Comparison of ENCODE assay signal across 12 cellular contexts in the genomic region with DNA sequence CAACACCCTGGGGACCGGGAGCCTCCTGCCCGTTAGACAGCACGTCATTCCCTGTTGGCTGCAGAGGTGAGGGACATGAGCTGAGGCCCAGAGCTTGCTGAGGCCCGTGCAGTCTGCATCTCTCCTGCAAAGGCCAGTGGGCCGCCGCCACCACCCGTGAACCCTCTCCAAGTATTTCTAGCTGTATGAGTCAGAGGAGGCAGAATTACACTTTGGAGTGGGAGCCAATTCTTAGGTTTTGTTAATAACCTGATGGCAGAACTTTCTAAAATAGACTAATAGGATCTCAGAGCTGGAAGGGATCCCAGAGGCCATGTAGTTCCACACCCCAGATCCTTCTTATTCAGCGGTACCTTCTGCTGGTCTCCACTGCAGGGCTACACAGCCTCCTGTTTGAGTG.
DNase-seq lines count a peak whose midpoint lies in the region; ATAC-seq and TF ChIP-seq lines count a peak whose summit lies in the region.
"Had no signal": no experiment of that assay in that cellular context is flagged by ENCODE, and none has a peak within 500 bp of the region (broad histone marks: within the 10 kb centered on the region; RNA-seq: fewer than 3 reads in every experiment).

No MANE protein-coding gene starts in this region.

- peaks cover 19% of the 10 kb centered on the region for H3K36me3 ChIP-seq in upper lobe of right lung
- H3K36me3 ChIP-seq: SJCRH30 had no signal

- H3K27ac ChIP-seq in upper lobe of right lung = no peak overlapping the region
- H3K27ac ChIP-seq: SJCRH30 had no signal

- H3K4me1 Mint-ChIP-seq in nephron = peaks cover 12% of the 10 kb centered on the region
- H3K4me1 Mint-ChIP-seq in Calu3 (ENCODE audit: low read depth, unreplicated experiment) = no peaks in the 10 kb centered on the region

- peaks cover 7% of the 10 kb centered on the region for H3K4me1 ChIP-seq in upper lobe of right lung
- H3K4me1 ChIP-seq: SJCRH30 had no signal

- no TSS peak for BruUV-seq in Calu3 (replicated peaks; lab: Mats Ljungman, UMichigan)

- intact Hi-C loops in upper lobe of right lung (cut with DNase I) (no loop called here), Calu3 (cut with micrococcal nuclease; ENCODE audit: unreplicated experiment) (no loop called here)

- peak overlapping the region in 2 of 3 experiments; percentile 54 to 90 for H3K27ac Mint-ChIP-seq in nephron
- H3K27ac Mint-ChIP-seq in Calu3 (ENCODE audit: unreplicated experiment) = no peak overlapping the region
- H3K27ac Mint-ChIP-seq: endodermal cell had no signal

- CTCF ChIA-PET in Calu3 (lab: Charles Lee) = no interaction called here

- H3K36me3 Mint-ChIP-seq in nephron (ENCODE audit: low read depth) (peaks cover 51% of the 10 kb centered on the region), Calu3 (ENCODE audit: insufficient read depth, unreplicated experiment) (no peaks in the 10 kb centered on the region)

- H3K27me3 ChIP-seq in upper lobe of right lung = no peaks in the 10 kb centered on the region
- H3K27me3 ChIP-seq: SJCRH30 had no signal

- ATAC-seq in upper lobe of right lung (peak; percentile 40), HG02840 (IDR thresholded peaks at IDR 0.05; ENCODE audit: low FRiP score, unreplicated experiment) (no peak)

- H3K4me3 ChIP-seq in upper lobe of right lung = no peak overlapping the region
- H3K4me3 ChIP-seq: SJCRH30 had no signal

- no peak overlapping the region for H3K4me3 Mint-ChIP-seq in nephron
- H3K4me3 Mint-ChIP-seq in Calu3 (ENCODE audit: low read depth, unreplicated experiment) = no peak overlapping the region
- H3K4me3 Mint-ChIP-seq: endodermal cell had no signal

- H3K9me3 Mint-ChIP-seq in nephron (no peaks in the 10 kb centered on the region), Calu3 (ENCODE audit: low read depth, unreplicated experiment) (no peaks in the 10 kb centered on the region)
- H3K9me3 Mint-ChIP-seq: endodermal cell had no signal

- DNase-seq in M059J (ENCODE audit: low read depth) (peak; percentile 37), fibroblast of gingiva (ENCODE audit: low read depth) (peak; percentile 79), upper lobe of right lung (no peak), Calu3 (no peak), NCI-H2107 treated with DMSO at 0.1 percent for 48 hours (lab: John Stamatoyannopoulos, UW; ENCODE audit: unreplicated experiment) (no peak)
- DNase-seq in stimulated activated CD8-positive, alpha-beta memory T cell treated with anti-CD3 and anti-CD28 coated beads, Interleukin-4, amount 100 ng/mL, for 48 hours = no peak
- DNase-seq: amniotic stem cell, endodermal cell, NCI-H526 treated with DMSO at 0.1 percent for 48 hours, SJCRH30 had no signal

- H3K27me3 Mint-ChIP-seq in nephron (ENCODE audit: low read depth) (no peaks in the 10 kb centered on the region), Calu3 (ENCODE audit: unreplicated experiment) (peaks cover 87% of the 10 kb centered on the region)

- H3K9me3 ChIP-seq in upper lobe of right lung = no peaks in the 10 kb centered on the region
- H3K9me3 ChIP-seq: SJCRH30 had no signal

- TF ChIP-seq CTCF in nephron (IDR thresholded peaks at IDR 0.05; ENCODE audit: unreplicated experiment in 3 of 3) (no peak), upper lobe of right lung (IDR thresholded peaks at IDR 0.05) (no peak), Calu3 (IDR thresholded peaks at IDR 0.05; ENCODE audit: unreplicated experiment) (no peak)

Comparison
In these comparisons a context has a peak if more than half of its experiments do, and no peak if none do; other contexts are left out.
1. DNase-seq: peak in M059J (single experiment) and fibroblast of gingiva (single experiment); none in upper lobe of right lung (single experiment), Calu3 (single experiment), stimulated activated CD8-positive, alpha-beta memory T cell treated with anti-CD3 and anti-CD28 coated beads, Interleukin-4, amount 100 ng/mL, for 48 hours (single experiment) and NCI-H2107 treated with DMSO at 0.1 percent for 48 hours (single experiment).